1 cellular context compared by ENCODE assay signal in the genomic region with DNA sequence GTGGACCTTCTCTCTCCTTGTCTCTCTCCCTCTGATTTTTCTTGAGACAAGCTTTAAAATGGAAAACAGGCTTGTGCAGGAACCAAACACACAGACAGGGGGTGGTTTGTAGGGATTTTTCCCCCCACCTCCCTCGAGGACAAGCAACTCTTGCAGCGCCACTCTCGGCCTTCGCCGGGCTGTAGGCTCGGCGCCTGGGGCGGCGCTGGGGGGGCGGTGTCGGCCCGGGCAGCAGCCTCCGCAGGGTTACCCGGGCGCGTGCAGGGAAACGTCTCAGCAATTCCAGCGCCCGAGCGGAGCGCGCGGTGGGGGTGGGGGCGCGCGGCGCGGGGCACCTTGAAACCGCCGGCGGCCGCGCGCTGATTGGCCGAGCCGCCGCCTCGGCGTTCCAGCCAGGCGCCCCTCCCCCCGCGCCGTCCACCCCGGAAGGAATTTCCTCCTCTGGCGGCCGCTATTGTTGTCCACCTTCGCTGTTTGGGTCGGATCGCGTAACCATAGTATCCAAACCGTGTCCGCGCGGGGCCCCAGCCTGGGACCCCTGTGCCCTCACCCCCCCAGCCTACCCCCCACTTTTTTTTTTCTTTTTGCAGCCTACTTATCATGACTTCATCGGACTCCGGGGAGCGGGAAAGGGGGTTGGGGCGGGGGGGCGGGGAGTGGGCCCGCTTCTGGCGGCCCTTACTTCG.
TF ChIP-seq lines count a peak whose summit lies in the region.

No MANE protein-coding gene starts in this region.

TF ChIP-seq in HepG2, 621 proteins besides CTCF, POLR2A, EP300 and RAD21 (continued from another document and continues in another):
- peak; percentile 100 for TF ChIP-seq PRDM4 (CRISPR knock-in tag; IDR thresholded peaks at IDR 0.05; ENCODE audit: borderline replicate concordance)
- no peak for TF ChIP-seq NCOR1 (IDR thresholded peaks at IDR 0.05; ENCODE audit: borderline replicate concordance, low read length)
- no peak for TF ChIP-seq E2F2 (CRISPR knock-in tag; IDR thresholded peaks at IDR 0.05; ENCODE audit: borderline replicate concordance)
- no peak for TF ChIP-seq CREM (IDR thresholded peaks at IDR 0.05)
- TF ChIP-seq CREM (CRISPR knock-in tag; IDR thresholded peaks at IDR 0.05) = no peak
- no peak for TF ChIP-seq HOXD1 (CRISPR knock-in tag; IDR thresholded peaks at IDR 0.05)
- TF ChIP-seq ZSCAN29 (CRISPR knock-in tag; conservative IDR thresholded peaks at IDR 0.05) = no peak
- TF ChIP-seq, protein P1, sequence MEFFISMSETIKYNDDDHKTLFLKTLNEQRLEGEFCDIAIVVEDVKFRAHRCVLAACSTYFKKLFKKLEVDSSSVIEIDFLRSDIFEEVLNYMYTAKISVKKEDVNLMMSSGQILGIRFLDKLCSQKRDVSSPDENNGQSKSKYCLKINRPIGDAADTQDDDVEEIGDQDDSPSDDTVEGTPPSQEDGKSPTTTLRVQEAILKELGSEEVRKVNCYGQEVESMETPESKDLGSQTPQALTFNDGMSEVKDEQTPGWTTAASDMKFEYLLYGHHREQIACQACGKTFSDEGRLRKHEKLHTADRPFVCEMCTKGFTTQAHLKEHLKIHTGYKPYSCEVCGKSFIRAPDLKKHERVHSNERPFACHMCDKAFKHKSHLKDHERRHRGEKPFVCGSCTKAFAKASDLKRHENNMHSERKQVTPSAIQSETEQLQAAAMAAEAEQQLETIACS (CRISPR knock-in tag; IDR thresholded peaks at IDR 0.05) = peak; percentile 80
- TF ChIP-seq, protein P2, sequence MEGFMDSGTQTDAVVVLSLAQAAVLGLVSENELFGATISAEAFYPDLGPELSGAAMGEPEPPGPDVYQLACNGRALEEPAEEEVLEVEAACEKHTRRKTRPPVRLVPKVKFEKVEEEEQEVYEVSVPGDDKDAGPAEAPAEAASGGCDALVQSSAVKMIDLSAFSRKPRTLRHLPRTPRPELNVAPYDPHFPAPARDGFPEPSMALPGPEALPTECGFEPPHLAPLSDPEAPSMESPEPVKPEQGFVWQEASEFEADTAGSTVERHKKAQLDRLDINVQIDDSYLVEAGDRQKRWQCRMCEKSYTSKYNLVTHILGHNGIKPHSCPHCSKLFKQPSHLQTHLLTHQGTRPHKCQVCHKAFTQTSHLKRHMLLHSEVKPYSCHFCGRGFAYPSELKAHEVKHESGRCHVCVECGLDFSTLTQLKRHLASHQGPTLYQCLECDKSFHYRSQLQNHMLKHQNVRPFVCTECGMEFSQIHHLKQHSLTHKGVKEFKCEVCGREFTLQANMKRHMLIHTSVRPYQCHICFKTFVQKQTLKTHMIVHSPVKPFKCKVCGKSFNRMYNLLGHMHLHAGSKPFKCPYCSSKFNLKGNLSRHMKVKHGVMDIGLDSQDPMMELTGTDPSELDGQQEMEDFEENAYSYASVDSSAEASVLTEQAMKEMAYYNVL (CRISPR knock-in tag; IDR thresholded peaks at IDR 0.05; ENCODE audit: borderline replicate concordance) = peak; percentile 43; the same call in 1 of the 2 replicates
- TF ChIP-seq GTF2F1 (IDR thresholded peaks at IDR 0.05; ENCODE audit: low read length) = no peak
- TF ChIP-seq KLF12 (CRISPR knock-in tag; IDR thresholded peaks at IDR 0.05; ENCODE audit: borderline replicate concordance) = peak; percentile 66
- no peak for TF ChIP-seq PAF1 (CRISPR knock-in tag; IDR thresholded peaks at IDR 0.05)
- TF ChIP-seq, protein P3, sequence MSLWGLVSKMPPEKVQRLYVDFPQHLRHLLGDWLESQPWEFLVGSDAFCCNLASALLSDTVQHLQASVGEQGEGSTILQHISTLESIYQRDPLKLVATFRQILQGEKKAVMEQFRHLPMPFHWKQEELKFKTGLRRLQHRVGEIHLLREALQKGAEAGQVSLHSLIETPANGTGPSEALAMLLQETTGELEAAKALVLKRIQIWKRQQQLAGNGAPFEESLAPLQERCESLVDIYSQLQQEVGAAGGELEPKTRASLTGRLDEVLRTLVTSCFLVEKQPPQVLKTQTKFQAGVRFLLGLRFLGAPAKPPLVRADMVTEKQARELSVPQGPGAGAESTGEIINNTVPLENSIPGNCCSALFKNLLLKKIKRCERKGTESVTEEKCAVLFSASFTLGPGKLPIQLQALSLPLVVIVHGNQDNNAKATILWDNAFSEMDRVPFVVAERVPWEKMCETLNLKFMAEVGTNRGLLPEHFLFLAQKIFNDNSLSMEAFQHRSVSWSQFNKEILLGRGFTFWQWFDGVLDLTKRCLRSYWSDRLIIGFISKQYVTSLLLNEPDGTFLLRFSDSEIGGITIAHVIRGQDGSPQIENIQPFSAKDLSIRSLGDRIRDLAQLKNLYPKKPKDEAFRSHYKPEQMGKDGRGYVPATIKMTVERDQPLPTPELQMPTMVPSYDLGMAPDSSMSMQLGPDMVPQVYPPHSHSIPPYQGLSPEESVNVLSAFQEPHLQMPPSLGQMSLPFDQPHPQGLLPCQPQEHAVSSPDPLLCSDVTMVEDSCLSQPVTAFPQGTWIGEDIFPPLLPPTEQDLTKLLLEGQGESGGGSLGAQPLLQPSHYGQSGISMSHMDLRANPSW (CRISPR knock-in tag; IDR thresholded peaks at IDR 0.05; ENCODE audit: borderline replicate concordance) = no peak
- TF ChIP-seq, protein P4, sequence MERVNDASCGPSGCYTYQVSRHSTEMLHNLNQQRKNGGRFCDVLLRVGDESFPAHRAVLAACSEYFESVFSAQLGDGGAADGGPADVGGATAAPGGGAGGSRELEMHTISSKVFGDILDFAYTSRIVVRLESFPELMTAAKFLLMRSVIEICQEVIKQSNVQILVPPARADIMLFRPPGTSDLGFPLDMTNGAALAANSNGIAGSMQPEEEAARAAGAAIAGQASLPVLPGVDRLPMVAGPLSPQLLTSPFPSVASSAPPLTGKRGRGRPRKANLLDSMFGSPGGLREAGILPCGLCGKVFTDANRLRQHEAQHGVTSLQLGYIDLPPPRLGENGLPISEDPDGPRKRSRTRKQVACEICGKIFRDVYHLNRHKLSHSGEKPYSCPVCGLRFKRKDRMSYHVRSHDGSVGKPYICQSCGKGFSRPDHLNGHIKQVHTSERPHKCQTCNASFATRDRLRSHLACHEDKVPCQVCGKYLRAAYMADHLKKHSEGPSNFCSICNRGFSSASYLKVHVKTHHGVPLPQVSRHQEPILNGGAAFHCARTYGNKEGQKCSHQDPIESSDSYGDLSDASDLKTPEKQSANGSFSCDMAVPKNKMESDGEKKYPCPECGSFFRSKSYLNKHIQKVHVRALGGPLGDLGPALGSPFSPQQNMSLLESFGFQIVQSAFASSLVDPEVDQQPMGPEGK (CRISPR knock-in tag; IDR thresholded peaks at IDR 0.05) = peak; percentile 95
- TF ChIP-seq CAMTA2 (CRISPR knock-in tag; IDR thresholded peaks at IDR 0.05; ENCODE audit: borderline replicate concordance) = no peak
- TF ChIP-seq, protein P5, sequence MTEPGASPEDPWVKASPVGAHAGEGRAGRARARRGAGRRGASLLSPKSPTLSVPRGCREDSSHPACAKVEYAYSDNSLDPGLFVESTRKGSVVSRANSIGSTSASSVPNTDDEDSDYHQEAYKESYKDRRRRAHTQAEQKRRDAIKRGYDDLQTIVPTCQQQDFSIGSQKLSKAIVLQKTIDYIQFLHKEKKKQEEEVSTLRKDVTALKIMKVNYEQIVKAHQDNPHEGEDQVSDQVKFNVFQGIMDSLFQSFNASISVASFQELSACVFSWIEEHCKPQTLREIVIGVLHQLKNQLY (CRISPR knock-in tag; IDR thresholded peaks at IDR 0.05) = 0 out of 2 replicates have a peak, but pooled peaks have one; percentile 29
- TF ChIP-seq TAF1 (CRISPR knock-in tag; IDR thresholded peaks at IDR 0.05) = no peak; the same call in 1 of the 2 replicates
- no peak for TF ChIP-seq THYN1 (CRISPR knock-in tag; IDR thresholded peaks at IDR 0.05; ENCODE audit: borderline replicate concordance, low read depth)
- no peak for TF ChIP-seq ZNF30 (CRISPR knock-in tag; IDR thresholded peaks at IDR 0.05)
- no peak for TF ChIP-seq TBL1XR1 (IDR thresholded peaks at IDR 0.05; ENCODE audit: borderline replicate concordance, low read length, partially characterized antibody)
- no peak for TF ChIP-seq ZNF136 (CRISPR knock-in tag; IDR thresholded peaks at IDR 0.05; ENCODE audit: low read depth)
- TF ChIP-seq, protein P6, sequence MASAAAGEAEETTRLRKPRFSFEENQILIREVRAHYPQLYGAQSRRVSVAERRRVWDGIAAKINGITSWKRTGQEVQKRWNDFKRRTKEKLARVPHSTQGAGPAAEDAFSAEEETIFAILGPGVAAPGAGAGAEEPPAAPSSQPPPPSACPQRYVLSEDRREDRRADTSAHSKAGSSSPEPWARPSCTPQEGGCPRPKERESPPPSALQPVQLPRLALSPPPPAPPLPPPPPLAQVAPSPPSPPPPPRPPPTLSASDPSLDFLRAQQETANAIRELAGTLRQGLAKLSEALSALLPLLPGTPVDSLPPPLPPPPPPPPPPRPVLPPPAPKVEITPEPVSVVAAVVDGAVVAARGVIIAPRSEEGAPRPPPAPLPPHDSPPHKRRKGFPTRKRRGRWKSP (CRISPR knock-in tag; IDR thresholded peaks at IDR 0.05) = peak; percentile 66; the same call in 1 of the 2 replicates
- TF ChIP-seq ZNF234 (CRISPR knock-in tag; conservative IDR thresholded peaks at IDR 0.05) = no peak
- no peak for TF ChIP-seq ZNF101 (CRISPR knock-in tag; IDR thresholded peaks at IDR 0.05; ENCODE audit: borderline replicate concordance, low read depth)
- no peak for TF ChIP-seq HMGA1 (CRISPR knock-in tag; conservative IDR thresholded peaks at IDR 0.05)
- TF ChIP-seq ZSCAN30 (CRISPR knock-in tag; IDR thresholded peaks at IDR 0.05) = no peak
- TF ChIP-seq, protein P7, sequence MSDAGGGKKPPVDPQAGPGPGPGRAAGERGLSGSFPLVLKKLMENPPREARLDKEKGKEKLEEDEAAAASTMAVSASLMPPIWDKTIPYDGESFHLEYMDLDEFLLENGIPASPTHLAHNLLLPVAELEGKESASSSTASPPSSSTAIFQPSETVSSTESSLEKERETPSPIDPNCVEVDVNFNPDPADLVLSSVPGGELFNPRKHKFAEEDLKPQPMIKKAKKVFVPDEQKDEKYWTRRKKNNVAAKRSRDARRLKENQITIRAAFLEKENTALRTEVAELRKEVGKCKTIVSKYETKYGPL (CRISPR knock-in tag; IDR thresholded peaks at IDR 0.05) = no peak; the same call in 1 of the 2 replicates
- no peak for TF ChIP-seq PRPF4 (IDR thresholded peaks at IDR 0.05; ENCODE audit: low read depth, low read length, poor library complexity, severe bottlenecking)
- TF ChIP-seq ISL2 (CRISPR knock-in tag; IDR thresholded peaks at IDR 0.05) = 0 out of 2 replicates have a peak, but pooled peaks have one; percentile 35
- 0 out of 2 replicates have a peak, but pooled peaks have one; percentile 28 for TF ChIP-seq TSC22D2 (CRISPR knock-in tag; IDR thresholded peaks at IDR 0.05; ENCODE audit: borderline replicate concordance)
- no peak for TF ChIP-seq ZNF652 (CRISPR knock-in tag; IDR thresholded peaks at IDR 0.05; ENCODE audit: borderline replicate concordance, low read depth)
- TF ChIP-seq ZMYM3 (CRISPR knock-in tag; IDR thresholded peaks at IDR 0.05) = no peak
- TF ChIP-seq ZNF331 (CRISPR knock-in tag; IDR thresholded peaks at IDR 0.05) = no peak
- TF ChIP-seq, protein P8, sequence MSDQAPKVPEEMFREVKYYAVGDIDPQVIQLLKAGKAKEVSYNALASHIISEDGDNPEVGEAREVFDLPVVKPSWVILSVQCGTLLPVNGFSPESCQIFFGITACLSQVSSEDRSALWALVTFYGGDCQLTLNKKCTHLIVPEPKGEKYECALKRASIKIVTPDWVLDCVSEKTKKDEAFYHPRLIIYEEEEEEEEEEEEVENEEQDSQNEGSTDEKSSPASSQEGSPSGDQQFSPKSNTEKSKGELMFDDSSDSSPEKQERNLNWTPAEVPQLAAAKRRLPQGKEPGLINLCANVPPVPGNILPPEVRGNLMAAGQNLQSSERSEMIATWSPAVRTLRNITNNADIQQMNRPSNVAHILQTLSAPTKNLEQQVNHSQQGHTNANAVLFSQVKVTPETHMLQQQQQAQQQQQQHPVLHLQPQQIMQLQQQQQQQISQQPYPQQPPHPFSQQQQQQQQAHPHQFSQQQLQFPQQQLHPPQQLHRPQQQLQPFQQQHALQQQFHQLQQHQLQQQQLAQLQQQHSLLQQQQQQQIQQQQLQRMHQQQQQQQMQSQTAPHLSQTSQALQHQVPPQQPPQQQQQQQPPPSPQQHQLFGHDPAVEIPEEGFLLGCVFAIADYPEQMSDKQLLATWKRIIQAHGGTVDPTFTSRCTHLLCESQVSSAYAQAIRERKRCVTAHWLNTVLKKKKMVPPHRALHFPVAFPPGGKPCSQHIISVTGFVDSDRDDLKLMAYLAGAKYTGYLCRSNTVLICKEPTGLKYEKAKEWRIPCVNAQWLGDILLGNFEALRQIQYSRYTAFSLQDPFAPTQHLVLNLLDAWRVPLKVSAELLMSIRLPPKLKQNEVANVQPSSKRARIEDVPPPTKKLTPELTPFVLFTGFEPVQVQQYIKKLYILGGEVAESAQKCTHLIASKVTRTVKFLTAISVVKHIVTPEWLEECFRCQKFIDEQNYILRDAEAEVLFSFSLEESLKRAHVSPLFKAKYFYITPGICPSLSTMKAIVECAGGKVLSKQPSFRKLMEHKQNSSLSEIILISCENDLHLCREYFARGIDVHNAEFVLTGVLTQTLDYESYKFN (CRISPR knock-in tag; conservative IDR thresholded peaks at IDR 0.05) = 0 out of 2 replicates have a peak, but pooled peaks have one; percentile 40
- no peak for TF ChIP-seq ZNF124 (CRISPR knock-in tag; IDR thresholded peaks at IDR 0.05)
